ENCODE assay signal across 9 cellular contexts in the genomic region with DNA sequence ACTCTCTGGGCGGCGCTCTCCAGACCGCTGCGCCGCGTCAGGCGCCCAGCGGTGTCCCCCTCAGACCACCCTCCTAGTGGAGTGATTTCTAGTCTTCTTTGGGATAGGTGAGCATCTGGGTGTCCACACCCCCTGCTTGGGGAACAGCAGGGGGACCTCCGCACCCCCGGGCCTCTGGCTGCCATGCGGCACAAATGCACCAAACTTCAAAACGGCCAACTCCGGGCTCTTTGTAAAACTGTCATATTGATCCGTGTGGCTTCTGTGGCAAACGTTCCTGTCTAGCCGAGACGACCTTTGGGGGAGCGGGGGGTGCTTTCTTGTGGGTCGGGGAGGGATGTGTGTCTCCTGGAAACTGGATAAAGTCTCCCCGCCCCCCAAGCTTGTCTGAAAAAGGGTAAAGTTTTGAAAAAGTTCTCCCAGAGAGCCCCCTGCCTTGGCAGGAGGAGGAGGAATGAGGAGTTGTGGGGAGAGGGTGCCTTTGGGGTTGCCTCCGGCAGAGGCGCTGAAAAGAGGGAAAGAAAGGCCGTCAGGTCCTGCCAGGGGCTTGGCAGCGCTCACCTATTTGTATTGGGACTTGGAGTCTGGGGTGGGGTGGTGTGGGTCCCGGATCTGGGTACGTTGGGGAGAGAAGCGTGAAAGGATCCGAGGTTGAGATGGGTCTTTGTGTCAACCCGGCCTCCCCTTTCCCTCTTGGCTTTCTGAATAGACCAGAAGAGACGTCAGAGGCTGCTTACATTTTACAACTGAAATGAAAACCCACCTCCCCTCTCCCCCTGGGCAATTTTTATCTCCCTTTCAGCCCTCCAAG. TPM values are rescaled to one million over a fixed set of nuclear protein-coding genes. Genes with fewer than 3 reads are reported as not detected.
A peak's percentile ranks its signal among the peaks of the same experiment; 100 is the strongest.
DNase-seq lines count a peak whose midpoint lies in the region; ATAC-seq, FAIRE-seq and TF ChIP-seq lines count a peak whose summit lies in the region.
"Had no signal": no experiment of that assay in that cellular context is flagged by ENCODE, and none has a peak within 500 bp of the region (broad histone marks: within the 10 kb centered on the region; RNA-seq: fewer than 3 reads in every experiment).

No MANE protein-coding gene starts in this region.

- TF ChIP-seq POLR2A in breast epithelium (IDR thresholded peaks at IDR 0.05): no peak
- no peak for TF ChIP-seq POLR2A in GM18505 (IDR thresholded peaks at IDR 0.05; ENCODE audit: borderline replicate concordance, extremely low read depth, insufficient read depth, insufficient read length)

- CTCF ChIA-PET in CD8-positive, alpha-beta memory T cell (lab: Charles Lee): interaction anchor here (0.7 to 1.9 kb wide), 8 partner anchors 15 to 143 kb away, joined by 3 to 8 read pairs (median 4); partner anchors contain the start of genes CYB5D1 and NAA38

- peaks cover 0 to 3% of the 10 kb centered on the region in 2 donors for H3K27me3 Mint-ChIP-seq in CD8-positive, alpha-beta memory T cell
- H3K27me3 Mint-ChIP-seq: IgD-negative memory B cell had no signal

- peak overlapping the region; percentile 60; the same call in 1 of the 2 replicates for H3K9ac ChIP-seq in HUES64 (ENCODE audit: low read depth, low read length)

- peaks cover 24% of the 10 kb centered on the region for H3K36me3 ChIP-seq in CD8-positive, alpha-beta memory T cell (ENCODE audit: insufficient read depth, low read length)
- peaks cover 9% of the 10 kb centered on the region; the same call in 1 of the 2 replicates for H3K36me3 ChIP-seq in HUES64 (ENCODE audit: insufficient read depth, low read length)
- H3K36me3 ChIP-seq in breast epithelium: no peaks in the 10 kb centered on the region
- H3K36me3 ChIP-seq in left lung: peaks cover 0 to 10% of the 10 kb centered on the region in 2 donors

- no peak for FAIRE-seq in RCC 7860 (lab: Jason Lieb, UNC)

- intact Hi-C loops in breast epithelium (cut with DNase I; ENCODE audit: low total_unique reads): no loop called here
- intact Hi-C loops in left lung (cut with DNase I): no loop called here

- WGBS in HUES64: 1% methylated on average over 29 of the region's 30 CpGs

- DNase-seq in CD8-positive, alpha-beta memory T cell: peak; percentile 50 to 82 (median 68)
- DNase-seq in T-helper 9 cell (peak; percentile 64), breast epithelium (ENCODE audit: low spot score in 2 of 2) (peak in 1 of 2 donors; percentile 36), left lung (peak in 1 of 2 donors; percentile 48), RCC 7860 (ENCODE audit: low spot score) (no peak)
- peak; percentile 19 to 28 for DNase-seq in stimulated activated CD8-positive, alpha-beta memory T cell treated with anti-CD3 and anti-CD28 coated beads, Interleukin-15, amount 100 ng/mL, for 4 hours (ENCODE audit: low read depth in 2 of 2)

- H3K27ac ChIP-seq in CD8-positive, alpha-beta memory T cell (ENCODE audit: low read depth, low read length): peak overlapping the region; percentile 79
- no peak overlapping the region for H3K27ac ChIP-seq in HUES64 (ENCODE audit: low read depth, low read length)
- peak overlapping the region; percentile 95 to 99 for H3K27ac ChIP-seq in breast epithelium
- H3K27ac ChIP-seq in left lung: peak overlapping the region; percentile 88 to 97

- ATAC-seq in left lung (peak; percentile 1), GM18505 (IDR thresholded peaks at IDR 0.05; ENCODE audit: unreplicated experiment) (no peak)

- peaks cover 0 to 28% (median 5%) of the 10 kb centered on the region in 3 donors for H3K36me3 Mint-ChIP-seq in CD8-positive, alpha-beta memory T cell
- H3K36me3 Mint-ChIP-seq: IgD-negative memory B cell had no signal

- POLR2A ChIA-PET in CD8-positive, alpha-beta memory T cell (lab: Charles Lee): interaction anchor here (1.0 to 1.8 kb wide), 4 partner anchors 23 to 46 kb away, joined by 3 to 11 read pairs (median 4); partner anchors contain the start of genes CNTROB, CYB5D1 and NAA38

- no peak for TF ChIP-seq CTCF in breast epithelium (IDR thresholded peaks at IDR 0.05)
- TF ChIP-seq CTCF in left lung (IDR thresholded peaks at IDR 0.05): no peak

- H3K27ac Mint-ChIP-seq in CD8-positive, alpha-beta memory T cell: no peak overlapping the region
- H3K27ac Mint-ChIP-seq: IgD-negative memory B cell had no signal

- H3K4me1 Mint-ChIP-seq in CD8-positive, alpha-beta memory T cell: peaks cover 11 to 21% (median 13%) of the 10 kb centered on the region in 3 donors

- peak overlapping the region; percentile 85 for H3K4me3 ChIP-seq in CD8-positive, alpha-beta memory T cell (ENCODE audit: low read length)
- H3K4me3 ChIP-seq in HUES64 (ENCODE audit: low read length) (peak overlapping the region; percentile 56), breast epithelium (peak overlapping the region; percentile 86 to 93 (median 89)), left lung (peak overlapping the region; percentile 78 to 89)

- H3K9me3 Mint-ChIP-seq in CD8-positive, alpha-beta memory T cell: peaks cover 0 to 2% (median 0%) of the 10 kb centered on the region in 5 donors
- H3K9me3 Mint-ChIP-seq: IgD-negative memory B cell had no signal

- no peak overlapping the region for H3K4me3 Mint-ChIP-seq in CD8-positive, alpha-beta memory T cell
- H3K4me3 Mint-ChIP-seq: IgD-negative memory B cell had no signal

- H3K9me3 ChIP-seq in CD8-positive, alpha-beta memory T cell (ENCODE audit: low read length): no peaks in the 10 kb centered on the region
- no peaks in the 10 kb centered on the region for H3K9me3 ChIP-seq in HUES64 (ENCODE audit: insufficient read depth, low read depth, low read length)
- H3K9me3 ChIP-seq in breast epithelium: no peaks in the 10 kb centered on the region
- no peaks in the 10 kb centered on the region for H3K9me3 ChIP-seq in left lung

- no peaks in the 10 kb centered on the region for H3K27me3 ChIP-seq in CD8-positive, alpha-beta memory T cell (ENCODE audit: insufficient read depth, low read length, poor library complexity, severe bottlenecking)
- peaks cover 18% of the 10 kb centered on the region for H3K27me3 ChIP-seq in HUES64 (ENCODE audit: insufficient read depth, low read length)
- no peaks in the 10 kb centered on the region for H3K27me3 ChIP-seq in breast epithelium
- no peaks in the 10 kb centered on the region for H3K27me3 ChIP-seq in left lung

- H3K4me1 ChIP-seq in CD8-positive, alpha-beta memory T cell (ENCODE audit: insufficient read depth, low read length): peaks cover 54% of the 10 kb centered on the region
- H3K4me1 ChIP-seq in HUES64 (ENCODE audit: insufficient read depth, low read length) (peaks cover 40% of the 10 kb centered on the region), breast epithelium (peaks cover 12 to 13% of the 10 kb centered on the region in 2 donors), left lung (peaks cover 24 to 74% of the 10 kb centered on the region in 2 donors)

RNA-seq across cellular contexts. Expression of gene CHD3, which starts 2.2 kb away (rescaled TPM):
- total RNA-seq in CD8-positive, alpha-beta memory T cell: 100 to 1,000 TPM; 116 to 123 TPM
- polyA plus RNA-seq in CD8-positive, alpha-beta memory T cell: 20.1 TPM
- polyA plus RNA-seq in HUES64 (2013, experiment 1 of 2): 23.9 TPM
- 24.9 TPM for polyA plus RNA-seq in HUES64 (2013, experiment 2 of 2)
- total RNA-seq in breast epithelium (10 to 100 TPM; 47.5 to 99.0 (median 90.0) TPM), left lung (100 to 1,000 TPM in 1 of 2 donors, 10 to 100 TPM in 1; 95.3 to 118 TPM)

RNA-seq across cellular contexts. Expression of gene CYB5D1, which starts 28.6 kb away (rescaled TPM):
- total RNA-seq in CD8-positive, alpha-beta memory T cell: 10 to 100 TPM; 16.4 to 17.6 TPM
- 3.1 TPM for polyA plus RNA-seq in CD8-positive, alpha-beta memory T cell
- 12.3 TPM for polyA plus RNA-seq in HUES64 (2013, experiment 1 of 2)
- polyA plus RNA-seq in HUES64 (2013, experiment 2 of 2): 8.8 TPM
- total RNA-seq in breast epithelium (10 to 100 TPM in 2 of 3 donors, 1 to 10 TPM in 1; 8.2 to 20.5 (median 13.4) TPM), left lung (10 to 100 TPM in 1 of 2 donors, 1 to 10 TPM in 1; 9.8 to 12.3 TPM)

RNA-seq across cellular contexts. Expression of gene NAA38, which starts 29.1 kb away (rescaled TPM):
- total RNA-seq in CD8-positive, alpha-beta memory T cell: 10 to 100 TPM; 58.2 to 65.0 TPM
- polyA plus RNA-seq in CD8-positive, alpha-beta memory T cell: 162 TPM
- 49.8 TPM for polyA plus RNA-seq in HUES64 (2013, experiment 1 of 2)
- 47.3 TPM for polyA plus RNA-seq in HUES64 (2013, experiment 2 of 2)
- total RNA-seq in breast epithelium (10 to 100 TPM; 84.7 to 92.4 (median 89.9) TPM), left lung (10 to 100 TPM; 60.5 to 72.6 TPM)

RNA-seq across cellular contexts. Expression of gene RNF227, which starts 29.7 kb away (rescaled TPM):
- 1 to 10 TPM; 4.4 to 4.8 TPM for total RNA-seq in CD8-positive, alpha-beta memory T cell
- polyA plus RNA-seq in CD8-positive, alpha-beta memory T cell: 3.3 TPM
- 1.1 TPM for polyA plus RNA-seq in HUES64 (2013, experiment 1 of 2)
- 1.0 TPM for polyA plus RNA-seq in HUES64 (2013, experiment 2 of 2)
- total RNA-seq in breast epithelium (10 to 100 TPM in 1 of 3 donors, 1 to 10 TPM in 2; 4.6 to 19.5 (median 8.6) TPM), left lung (1 to 10 TPM; 4.5 to 5.1 TPM)

RNA-seq across cellular contexts. Expression of gene TMEM88, which starts 31.6 kb away (rescaled TPM):
- total RNA-seq in CD8-positive, alpha-beta memory T cell: 1 to 10 TPM; 5.3 to 5.5 TPM
- polyA plus RNA-seq in CD8-positive, alpha-beta memory T cell: not detected
- polyA plus RNA-seq in HUES64 (2013, experiment 1 of 2): 11.1 TPM
- polyA plus RNA-seq in HUES64 (2013, experiment 2 of 2): 13.9 TPM
- total RNA-seq in breast epithelium (10 to 100 TPM in 1 of 3 donors, 1 to 10 TPM in 2; 4.8 to 21.0 (median 5.7) TPM), left lung (1 to 10 TPM; 5.7 to 6.5 TPM)
- polyA plus RNA-seq: IgD-negative memory B cell had no signal
